16 cellular contexts compared by ENCODE assay signal in genomic region chr15:29880341-29880740, GRCh38.
"Had no signal": no experiment of that assay in that cellular context is flagged by ENCODE, and none has a peak within 500 bp of the region (broad histone marks: within the 10 kb centered on the region; RNA-seq: fewer than 3 reads in every experiment).

No MANE protein-coding gene starts in this region.

- H3K27me3 ChIP-seq: MG63 had no signal

- H3K9me3 ChIP-seq: MG63 had no signal

- DNase-seq: KBM-7, MG63, NCI-H1092, NCI-H1105 treated with DMSO at 0.1 percent for 48 hours, NCI-H1417 treated with DMSO at 0.1 percent for 48 hours, NCI-H146, NCI-H1694 treated with DMSO at 0.1 percent for 48 hours, NCI-H2081, NCI-H2107, NCI-H2227 treated with DMSO at 0.1 percent for 48 hours, NCI-H524, NCI-H526 treated with DMSO at 0.1 percent for 48 hours, NCI-H748 treated with DMSO at 0.1 percent for 48 hours, Right ventricle myocardium superior, RPMI8226, SIG-M5 had no signal

- H3K36me3 ChIP-seq: MG63 had no signal

- H3K4me3 ChIP-seq: MG63 had no signal
